ENCODE assay signal across 8 cellular contexts in the genomic region with DNA sequence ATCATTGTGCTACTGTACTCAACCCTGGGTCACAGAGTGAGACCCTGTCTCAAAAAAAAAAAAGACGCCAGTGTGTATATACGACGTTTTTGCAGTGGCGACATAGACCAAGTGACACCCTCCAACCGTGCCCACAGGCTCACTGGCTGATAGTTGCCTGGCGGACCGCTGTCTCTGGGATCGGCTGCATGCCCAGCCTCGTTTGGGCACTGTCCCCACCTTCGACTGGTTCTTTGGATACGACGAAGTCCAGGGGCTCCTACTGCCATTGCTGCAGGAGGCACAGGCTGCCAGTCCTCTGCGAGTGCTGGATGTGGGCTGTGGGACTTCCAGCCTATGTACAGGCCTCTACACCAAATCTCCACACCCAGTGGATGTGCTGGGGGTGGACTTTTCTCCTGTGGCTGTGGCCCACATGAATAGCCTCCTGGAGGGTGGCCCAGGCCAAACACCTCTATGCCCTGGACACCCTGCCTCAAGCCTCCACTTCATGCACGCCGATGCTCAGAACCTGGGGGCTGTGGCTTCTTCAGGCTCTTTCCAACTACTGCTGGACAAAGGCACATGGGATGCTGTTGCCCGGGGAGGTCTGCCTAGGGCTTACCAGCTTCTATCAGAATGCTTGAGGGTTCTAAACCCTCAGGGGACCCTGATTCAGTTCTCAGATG. TPM values are rescaled to one million over a fixed set of nuclear protein-coding genes. Genes with fewer than 3 reads are reported as not detected.
A peak's percentile ranks its signal among the peaks of the same experiment; 100 is the strongest.
DNase-seq lines count a peak whose midpoint lies in the region; ATAC-seq, FAIRE-seq and TF ChIP-seq lines count a peak whose summit lies in the region.

No MANE protein-coding gene starts in this region.

- no peaks in the 10 kb centered on the region for H3K9me1 ChIP-seq in keratinocyte (ENCODE audit: control insufficient read depth, extremely low read depth, insufficient read depth, low read length)

- no peak overlapping the region for H2AFZ ChIP-seq in keratinocyte (ENCODE audit: control insufficient read depth, low read length)

- peak overlapping the region; percentile 98 for H3K4me3 Mint-ChIP-seq in activated CD4-positive, alpha-beta T cell treated with anti-CD3 and anti-CD28 coated beads, Interleukin-2, amount 10 ng/mL, durations not matched to agents 24 days and 14 days
- H3K4me3 Mint-ChIP-seq in activated naive CD8-positive, alpha-beta T cell = peak overlapping the region; percentile 96

- no peaks in the 10 kb centered on the region for H3K27me3 Mint-ChIP-seq in activated CD4-positive, alpha-beta T cell treated with anti-CD3 and anti-CD28 coated beads, Interleukin-2, amount 10 ng/mL, durations not matched to agents 24 days and 14 days
- no peaks in the 10 kb centered on the region for H3K27me3 Mint-ChIP-seq in activated naive CD8-positive, alpha-beta T cell

- H3K4me3 ChIP-seq in keratinocyte (ENCODE audit: control insufficient read depth in 2 of 3, extremely low read depth in 1 of 3, insufficient read depth in 2 of 3, low read depth in 1 of 3, low read length in 3 of 3) (peak overlapping the region; percentile 93 to 97 (median 95)), testis (peak overlapping the region; percentile 80 to 83)

- DNase-seq in activated CD4-positive, alpha-beta T cell treated with anti-CD3 and anti-CD28 coated beads, Interleukin-2, amount 10 ng/mL, durations not matched to agents 24 days and 14 days = peak; percentile 71
- DNase-seq in activated CD4-positive, alpha-beta T cell treated with anti-CD3 and anti-CD28 coated beads for 4 hours = no peak
- DNase-seq in keratinocyte (ENCODE audit: low read depth, low spot score) = no peak
- DNase-seq in testis = no peak
- no peak for DNase-seq in omental fat pad (ENCODE audit: low spot score)
- no peak for DNase-seq in NCI-H446 (lab: John Stamatoyannopoulos, UW)

- intact Hi-C loops in activated CD4-positive, alpha-beta T cell treated with anti-CD3 and anti-CD28 coated beads, Interleukin-2, amount 10 ng/mL, durations not matched to agents 24 days and 14 days (cut with micrococcal nuclease) = loop anchor here (5.0 kb wide), 2 partner anchors 96 to 176 kb away; a partner anchor contains a TSS
- intact Hi-C loops in testis (cut with DNase I; ENCODE audit: low total_unique reads) = no loop called here

- peaks cover 4% of the 10 kb centered on the region for H4K20me1 ChIP-seq in keratinocyte (ENCODE audit: control insufficient read depth, extremely low read depth, insufficient read depth, low read length)

- no peaks in the 10 kb centered on the region for H3K9me3 Mint-ChIP-seq in activated CD4-positive, alpha-beta T cell treated with anti-CD3 and anti-CD28 coated beads, Interleukin-2, amount 10 ng/mL, durations not matched to agents 24 days and 14 days
- no peaks in the 10 kb centered on the region for H3K9me3 Mint-ChIP-seq in activated naive CD8-positive, alpha-beta T cell (ENCODE audit: low read depth)

- H3K9ac ChIP-seq in keratinocyte (ENCODE audit: control insufficient read depth, extremely low read depth, insufficient read depth, low read length) = peak overlapping the region; percentile 95

- H3K4me1 Mint-ChIP-seq in activated CD4-positive, alpha-beta T cell treated with anti-CD3 and anti-CD28 coated beads, Interleukin-2, amount 10 ng/mL, durations not matched to agents 24 days and 14 days = peaks cover 35% of the 10 kb centered on the region
- H3K4me1 Mint-ChIP-seq in activated naive CD8-positive, alpha-beta T cell (ENCODE audit: low read depth) = peaks cover 44% of the 10 kb centered on the region

- H3K36me3 Mint-ChIP-seq in activated CD4-positive, alpha-beta T cell treated with anti-CD3 and anti-CD28 coated beads, Interleukin-2, amount 10 ng/mL, durations not matched to agents 24 days and 14 days (ENCODE audit: low read depth) = peaks cover 58% of the 10 kb centered on the region
- H3K36me3 Mint-ChIP-seq in activated naive CD8-positive, alpha-beta T cell = peaks cover 7% of the 10 kb centered on the region

- H3K27ac ChIP-seq in keratinocyte (ENCODE audit: control insufficient read depth, insufficient read depth, low read length) (peak overlapping the region; percentile 86), testis (peak overlapping the region; percentile 81 to 86)

- H3K27me3 ChIP-seq in keratinocyte (ENCODE audit: control insufficient read depth, extremely low read depth, insufficient read depth, low read length) (no peaks in the 10 kb centered on the region), testis (no peaks in the 10 kb centered on the region)

- peaks cover 48% of the 10 kb centered on the region for H3K79me2 ChIP-seq in keratinocyte (ENCODE audit: control insufficient read depth, insufficient read depth, low read length)

- no peak for FAIRE-seq in keratinocyte (lab: Jason Lieb, UNC)

- peaks cover 25% of the 10 kb centered on the region for H3K4me1 ChIP-seq in keratinocyte (ENCODE audit: control insufficient read depth, extremely low read depth, insufficient read depth, low read length)
- peaks cover 17% of the 10 kb centered on the region for H3K4me1 ChIP-seq in testis

- dilution Hi-C loops in keratinocyte (cut with MboI; ENCODE audit: extremely low pct_ligation_motif_present, low sequenced_read_pairs) = no loop called here

- no peak for TF ChIP-seq CTCF in keratinocyte (optimal IDR thresholded peaks at IDR 0.05 in 1 of 3, IDR thresholded peaks at IDR 0.05 in 1 of 3, conservative IDR thresholded peaks at IDR 0.05 in 1 of 3; ENCODE audit: extremely low read depth in 1 of 3, insufficient read depth in 2 of 3, low read length in 3 of 3)
- TF ChIP-seq CTCF in testis (IDR thresholded peaks at IDR 0.05) = no peak
- no peak for TF ChIP-seq CTCF in omental fat pad (IDR thresholded peaks at IDR 0.05)

- peak overlapping the region; percentile 95 for H3K4me2 ChIP-seq in keratinocyte (ENCODE audit: control insufficient read depth, extremely low read depth, insufficient read depth, low read depth, low read length)

- H3K36me3 ChIP-seq in keratinocyte (ENCODE audit: control insufficient read depth in 2 of 2, extremely low read depth in 1 of 2, insufficient read depth in 2 of 2, low read length in 2 of 2) (peaks cover 23 to 37% of the 10 kb centered on the region in 2 experiments), testis (ENCODE audit: low read depth, missing control alignments) (no peaks in the 10 kb centered on the region)

- H3K27ac Mint-ChIP-seq in activated CD4-positive, alpha-beta T cell treated with anti-CD3 and anti-CD28 coated beads, Interleukin-2, amount 10 ng/mL, durations not matched to agents 24 days and 14 days = peak overlapping the region; percentile 65
- peak overlapping the region; percentile 97 for H3K27ac Mint-ChIP-seq in activated naive CD8-positive, alpha-beta T cell

- TF ChIP-seq POLR2A in testis (IDR thresholded peaks at IDR 0.05) = no peak

- ATAC-seq in omental fat pad (ENCODE audit: low FRiP score) (no peak), HG03139 (IDR thresholded peaks at IDR 0.05; ENCODE audit: unreplicated experiment) (no peak)

- WGBS in testis, 2 donors = 54 to 56% methylated on average over 13 to 16 of the region's 16 CpGs

- H3K9me3 ChIP-seq in keratinocyte (ENCODE audit: control insufficient read depth, low read depth, low read length) (no peaks in the 10 kb centered on the region), testis (no peaks in the 10 kb centered on the region)

RNA-seq across cellular contexts. Expression of a gene that starts 1.3 kb away (rescaled TPM):
- total RNA-seq in activated CD4-positive, alpha-beta T cell treated with anti-CD3 and anti-CD28 coated beads, Interleukin-2, amount 10 ng/mL, durations not matched to agents 24 days and 14 days = 59.5 and 60.9 TPM in 2 replicates
- polyA plus RNA-seq in keratinocyte (4.0 to 4.5 TPM (median 4.2 TPM) in 3 replicates), testis (ENCODE audit: insufficient read depth, low read depth, low replicate concordance) (2.0 TPM)
- 0.69 TPM for polyA plus RNA-seq in keratinocyte (2011; ENCODE audit: low read depth)
- 1.3 TPM in 2 replicates for polyA plus RNA-seq in keratinocyte (2011; cell fraction: cytosol; rRNA removed)
- polyA plus RNA-seq in keratinocyte (2011; cell fraction: nucleus; rRNA removed) = 7.0 and 7.8 TPM in 2 replicates
- polyA plus RNA-seq in keratinocyte (2012; ENCODE audit: low replicate concordance) = 5.7 and 13.4 TPM in 2 replicates
- polyA minus RNA-seq in keratinocyte = 5.4 to 11.3 TPM (median 11.2 TPM) in 3 replicates
- polyA minus RNA-seq in keratinocyte (2011; cell fraction: cytosol; rRNA and poly(A)+ RNA removed) = 150 TPM
- polyA minus RNA-seq in keratinocyte (2011; cell fraction: nucleus; rRNA and poly(A)+ RNA removed) = 13.4 and 25.7 TPM in 2 replicates
- total RNA-seq in testis (1 to 10 TPM; 2.4 to 3.7 TPM), omental fat pad (10 to 100 TPM in 1 of 4 donors, 1 to 10 TPM in 3; 2.8 to 18.4 (median 7.0) TPM)

RNA-seq across cellular contexts. Expression of a gene that starts 1.4 kb away (rescaled TPM):
- 143 and 147 TPM in 2 replicates for total RNA-seq in activated CD4-positive, alpha-beta T cell treated with anti-CD3 and anti-CD28 coated beads, Interleukin-2, amount 10 ng/mL, durations not matched to agents 24 days and 14 days
- polyA plus RNA-seq in keratinocyte = 58.9 to 81.5 TPM (median 76.5 TPM) in 3 replicates
- polyA plus RNA-seq in keratinocyte (2011; ENCODE audit: low read depth) = 147 TPM
- polyA plus RNA-seq in keratinocyte (2011; cell fraction: cytosol; rRNA removed) = 57.1 and 61.6 TPM in 2 replicates
- 33.8 and 34.3 TPM in 2 replicates for polyA plus RNA-seq in keratinocyte (2011; cell fraction: nucleus; rRNA removed)
- polyA plus RNA-seq in keratinocyte (2012; ENCODE audit: low replicate concordance) = 85.2 and 112 TPM in 2 replicates
- polyA minus RNA-seq in keratinocyte = 5.6 to 8.9 TPM (median 7.2 TPM) in 3 replicates
- polyA minus RNA-seq in keratinocyte (2011; cell fraction: cytosol; rRNA and poly(A)+ RNA removed) = 13.0 TPM
- polyA minus RNA-seq in keratinocyte (2011; cell fraction: nucleus; rRNA and poly(A)+ RNA removed) = 4.4 and 5.0 TPM in 2 replicates
- total RNA-seq in testis = 10 to 100 TPM; 39.3 to 62.8 TPM
- 100 TPM for polyA plus RNA-seq in testis (ENCODE audit: insufficient read depth, low read depth, low replicate concordance)
- 10 to 100 TPM; 18.3 to 42.9 (median 33.3) TPM for total RNA-seq in omental fat pad

RNA-seq across cellular contexts. Expression of a gene that starts 5.1 kb away (rescaled TPM):
- 8.6 and 9.4 TPM in 2 replicates for total RNA-seq in activated CD4-positive, alpha-beta T cell treated with anti-CD3 and anti-CD28 coated beads, Interleukin-2, amount 10 ng/mL, durations not matched to agents 24 days and 14 days
- polyA plus RNA-seq in keratinocyte (8.3 to 11.7 TPM (median 8.6 TPM) in 3 replicates), testis (ENCODE audit: insufficient read depth, low read depth, low replicate concordance) (4.2 TPM)
- 4.1 TPM for polyA plus RNA-seq in keratinocyte (2011; ENCODE audit: low read depth)
- 2.4 and 7.8 TPM in 2 replicates for polyA plus RNA-seq in keratinocyte (2011; cell fraction: cytosol; rRNA removed)
- 2.1 and 2.8 TPM in 2 replicates for polyA plus RNA-seq in keratinocyte (2011; cell fraction: nucleus; rRNA removed)
- 6.2 and 15.0 TPM in 2 replicates for polyA plus RNA-seq in keratinocyte (2012; ENCODE audit: low replicate concordance)
- 1.0 to 2.2 TPM (median 1.5 TPM) in 3 replicates for polyA minus RNA-seq in keratinocyte
- 10.0 TPM for polyA minus RNA-seq in keratinocyte (2011; cell fraction: cytosol; rRNA and poly(A)+ RNA removed)
- polyA minus RNA-seq in keratinocyte (2011; cell fraction: nucleus; rRNA and poly(A)+ RNA removed) = 0.53 and 2.0 TPM in 2 replicates
- total RNA-seq in testis (1 to 10 TPM; 8.0 to 8.1 TPM), omental fat pad (1 to 10 TPM; 7.3 to 9.9 (median 8.2) TPM)

RNA-seq across cellular contexts. Expression of a gene that starts 5.7 kb away (rescaled TPM):
- 21.5 and 23.0 TPM in 2 replicates for total RNA-seq in activated CD4-positive, alpha-beta T cell treated with anti-CD3 and anti-CD28 coated beads, Interleukin-2, amount 10 ng/mL, durations not matched to agents 24 days and 14 days
- 3.8 to 5.3 TPM (median 4.9 TPM) in 3 replicates for polyA plus RNA-seq in keratinocyte
- 0.27 TPM for polyA plus RNA-seq in keratinocyte (2011; ENCODE audit: low read depth)
- polyA plus RNA-seq in keratinocyte (2011; cell fraction: cytosol; rRNA removed) = 1.7 and 1.8 TPM in 2 replicates
- 19.4 and 20.1 TPM in 2 replicates for polyA plus RNA-seq in keratinocyte (2011; cell fraction: nucleus; rRNA removed)
- polyA plus RNA-seq in keratinocyte (2012; ENCODE audit: low replicate concordance) = 0.86 and 2.6 TPM in 2 replicates
- 2.0 to 4.9 TPM (median 3.5 TPM) in 3 replicates for polyA minus RNA-seq in keratinocyte
- polyA minus RNA-seq in keratinocyte (2011; cell fraction: cytosol; rRNA and poly(A)+ RNA removed) = 4.2 TPM
- polyA minus RNA-seq in keratinocyte (2011; cell fraction: nucleus; rRNA and poly(A)+ RNA removed) = 3.5 and 6.0 TPM in 2 replicates
- 10 to 100 TPM in 1 of 2 donors, 1 to 10 TPM in 1; 8.2 to 11.6 TPM for total RNA-seq in testis
- polyA plus RNA-seq in testis (ENCODE audit: insufficient read depth, low read depth, low replicate concordance) = 11.1 TPM
- 1 to 10 TPM; 3.0 to 6.8 (median 5.7) TPM for total RNA-seq in omental fat pad

RNA-seq across cellular contexts. Expression of a gene that starts 12.5 kb away (rescaled TPM):
- 118 and 121 TPM in 2 replicates for total RNA-seq in activated CD4-positive, alpha-beta T cell treated with anti-CD3 and anti-CD28 coated beads, Interleukin-2, amount 10 ng/mL, durations not matched to agents 24 days and 14 days
- 45.9 to 72.5 TPM (median 58.5 TPM) in 3 replicates for polyA plus RNA-seq in keratinocyte
- polyA plus RNA-seq in keratinocyte (2011; ENCODE audit: low read depth) = 218 TPM
- 28.0 and 74.7 TPM in 2 replicates for polyA plus RNA-seq in keratinocyte (2011; cell fraction: cytosol; rRNA removed)
- polyA plus RNA-seq in keratinocyte (2011; cell fraction: nucleus; rRNA removed) = 57.9 and 65.7 TPM in 2 replicates
- polyA plus RNA-seq in keratinocyte (2012; ENCODE audit: low replicate concordance) = 84.5 and 88.7 TPM in 2 replicates
- 17.8 to 26.4 TPM (median 22.8 TPM) in 3 replicates for polyA minus RNA-seq in keratinocyte
- 51.8 TPM for polyA minus RNA-seq in keratinocyte (2011; cell fraction: cytosol; rRNA and poly(A)+ RNA removed)
- polyA minus RNA-seq in keratinocyte (2011; cell fraction: nucleus; rRNA and poly(A)+ RNA removed) = 13.4 and 15.9 TPM in 2 replicates
- 100 to 1,000 TPM; 173 to 190 TPM for total RNA-seq in testis
- polyA plus RNA-seq in testis (ENCODE audit: insufficient read depth, low read depth, low replicate concordance) = 196 TPM
- 100 to 1,000 TPM; 135 to 196 (median 167) TPM for total RNA-seq in omental fat pad
